In genomic region chr10:97479939-97480338, GRCh38 we compare ENCODE assay signal across 17 cellular contexts. TPM values are rescaled to one million over a fixed set of nuclear protein-coding genes. Genes with fewer than 3 reads are reported as not detected.
DNase-seq lines count a peak whose midpoint lies in the region; TF ChIP-seq lines count a peak whose summit lies in the region.
"Had no signal": no experiment of that assay in that cellular context is flagged by ENCODE, and none has a peak within 500 bp of the region (broad histone marks: within the 10 kb centered on the region; RNA-seq: fewer than 3 reads in every experiment).

No MANE protein-coding gene starts in this region.

- H3K9me3 ChIP-seq in mammary epithelial cell (replicated peaks; ENCODE audit: insufficient read depth, low read length) = no peaks in the 10 kb centered on the region
- no peaks in the 10 kb centered on the region for H3K9me3 ChIP-seq in breast epithelium
- H3K9me3 ChIP-seq: neutrophil, right atrium auricular region had no signal

- H4K20me1 ChIP-seq in mammary epithelial cell (ENCODE audit: insufficient read depth, low read length) = no peaks in the 10 kb centered on the region

- dilution Hi-C loops in mammary epithelial cell (cut with HindIII; ENCODE audit: low sequenced_read_pairs) = no loop called here

- H3K4me3 ChIP-seq in mammary epithelial cell (replicated peaks in 1 of 3; ENCODE audit: insufficient read depth in 1 of 3, low read depth in 2 of 3, low read length in 3 of 3) (no peak overlapping the region), breast epithelium (no peak overlapping the region)
- H3K4me3 ChIP-seq: right atrium auricular region had no signal

- TF ChIP-seq CTCF in mammary epithelial cell (conservative IDR thresholded peaks at IDR 0.05 in 1 of 2, IDR thresholded peaks at IDR 0.05 in 1 of 2; ENCODE audit: extremely low read depth in 1 of 2, insufficient read depth in 1 of 2, low read depth in 1 of 2, low read length in 2 of 2) (no peak), breast epithelium (IDR thresholded peaks at IDR 0.05) (no peak), type B pancreatic cell (conservative IDR thresholded peaks at IDR 0.05) (no peak)

- H3K4me1 ChIP-seq in mammary epithelial cell (ENCODE audit: insufficient read depth, low read length) (peaks cover 37% of the 10 kb centered on the region), breast epithelium (no peaks in the 10 kb centered on the region)

- no peaks in the 10 kb centered on the region for H3K27me3 Mint-ChIP-seq in type B pancreatic cell
- H3K27me3 Mint-ChIP-seq: stimulated activated naive CD8-positive, alpha-beta T cell treated with anti-CD3 and anti-CD28 coated beads, Interleukin-15, Interleukin-2, amounts not matched to agents 100 ng/mL and 50 ng/mL, for 24 hours had no signal

- intact Hi-C loops in mammary epithelial cell (cut with micrococcal nuclease) = no loop called here
- intact Hi-C loops in breast epithelium (cut with DNase I; ENCODE audit: low total_unique reads) = loop anchor here (10.0 kb wide), 1 partner anchor 1145 kb away; no protein-coding TSS in a partner anchor

- H3K27ac Mint-ChIP-seq in type B pancreatic cell = no peak overlapping the region
- H3K27ac Mint-ChIP-seq: stimulated activated naive CD8-positive, alpha-beta T cell treated with anti-CD3 and anti-CD28 coated beads, Interleukin-15, Interleukin-2, amounts not matched to agents 100 ng/mL and 50 ng/mL, for 24 hours had no signal

- no peaks in the 10 kb centered on the region for H3K9me3 Mint-ChIP-seq in type B pancreatic cell
- H3K9me3 Mint-ChIP-seq: stimulated activated naive CD8-positive, alpha-beta T cell treated with anti-CD3 and anti-CD28 coated beads, Interleukin-15, Interleukin-2, amounts not matched to agents 100 ng/mL and 50 ng/mL, for 24 hours had no signal

- H3K27ac ChIP-seq in mammary epithelial cell (ENCODE audit: insufficient read depth, low read depth, low read length) (no peak overlapping the region), breast epithelium (no peak overlapping the region)
- H3K27ac ChIP-seq: C4-2B, neutrophil, right atrium auricular region had no signal

- no TSS peak for BruUV-seq in mammary epithelial cell (replicated peaks; lab: Mats Ljungman, UMichigan)

- H3K9ac ChIP-seq in mammary epithelial cell (ENCODE audit: insufficient read depth, low read length) = no peak overlapping the region

- in situ Hi-C loops in mammary epithelial cell (cut with MboI; ENCODE audit: low sequenced_read_pairs in 2 of 2) (no loop called here), SK-MEL-5 (cut with HindIII; ENCODE audit: low pct_unique_long_range_greater_than_20kb, low sequenced_read_pairs) (no loop called here)

- DNase-seq in mammary epithelial cell = no peak
- DNase-seq in breast epithelium (ENCODE audit: low spot score in 2 of 2) = no peak
- peak; percentile 33 for DNase-seq in SK-MEL-5 (ENCODE audit: low read depth, low spot score)
- peak; percentile 97 for DNase-seq in iPS DF 4.7 (ENCODE audit: extremely low read depth, low spot score)
- DNase-seq in NCI-H2196 treated with DMSO at 0.1 percent for 48 hours (lab: John Stamatoyannopoulos, UW; ENCODE audit: unreplicated experiment) = no peak
- DNase-seq in NCI-H2107 (lab: John Stamatoyannopoulos, UW) = no peak
- no peak for DNase-seq in type B pancreatic cell (ENCODE audit: extremely low spot score, unreplicated experiment)
- DNase-seq in activated effector memory CD4-positive, alpha-beta T cell treated with Interleukin-2 at 50 U/mL for 16 hours = no peak
- DNase-seq: activated gamma-delta T cell; amygdala; GOT3; stimulated activated CD4-positive, alpha-beta T cell treated with anti-CD3 and anti-CD28 coated beads, Interleukin-15, amount 100 ng/mL, for 24 hours; T-helper 2 cell had no signal

- H2AFZ ChIP-seq in mammary epithelial cell (ENCODE audit: low read depth, low read length) = no peak overlapping the region

- H3K27me3 ChIP-seq in mammary epithelial cell (ENCODE audit: insufficient read depth, low read length) (no peaks in the 10 kb centered on the region), breast epithelium (no peaks in the 10 kb centered on the region)
- H3K27me3 ChIP-seq: neutrophil, right atrium auricular region had no signal

- H3K36me3 ChIP-seq in mammary epithelial cell (ENCODE audit: insufficient read depth, low read length) = peaks cover 22% of the 10 kb centered on the region
- peaks cover 5% of the 10 kb centered on the region for H3K36me3 ChIP-seq in breast epithelium

- peak overlapping the region; percentile 13 for H3K4me2 ChIP-seq in mammary epithelial cell (ENCODE audit: insufficient read depth, low read depth, low read length)

- peaks cover 30% of the 10 kb centered on the region for H3K36me3 Mint-ChIP-seq in type B pancreatic cell

- CTCF ChIA-PET in mammary epithelial cell (lab: Charles Lee; ENCODE audit: low non-redundant PET) = no interaction called here

- H3K4me1 Mint-ChIP-seq in type B pancreatic cell (ENCODE audit: unreplicated experiment) = no peaks in the 10 kb centered on the region

- 89% methylated on average over 8 of the region's 9 CpGs for WGBS in mammary epithelial cell (ENCODE audit: low coverage, missing lambda C conversion rate)

- peaks cover 73% of the 10 kb centered on the region for H3K79me2 ChIP-seq in mammary epithelial cell (ENCODE audit: insufficient read depth, low read length)

- H3K4me3 Mint-ChIP-seq in type B pancreatic cell = no peak overlapping the region
- H3K4me3 Mint-ChIP-seq: stimulated activated naive CD8-positive, alpha-beta T cell treated with anti-CD3 and anti-CD28 coated beads, Interleukin-15, Interleukin-2, amounts not matched to agents 100 ng/mL and 50 ng/mL, for 24 hours had no signal

- TF ChIP-seq POLR2A in breast epithelium (IDR thresholded peaks at IDR 0.05) = no peak

RNA-seq across cellular contexts. Expression of gene MMS19, which starts 18.3 kb away (rescaled TPM):
- total RNA-seq in mammary epithelial cell (10 to 100 TPM; 69.7 to 74.2 TPM), breast epithelium (100 to 1,000 TPM in 1 of 3 donors, 10 to 100 TPM in 2; 73.0 to 109 (median 78.7) TPM), type B pancreatic cell (ENCODE audit: low replicate concordance) (85.9 and 94.8 TPM in 2 replicates)
- 86.2 TPM for polyA plus RNA-seq in mammary epithelial cell
- 104 TPM for polyA minus RNA-seq in mammary epithelial cell
- 80.1 and 85.8 TPM in 2 replicates for total RNA-seq in SK-MEL-5 (2014; rRNA removed; shearing (Covaris generic))
- 72.5 and 90.1 TPM in 2 replicates for polyA plus RNA-seq in SK-MEL-5 (2015; cell fraction: cytosol; rRNA removed)
- polyA plus RNA-seq in SK-MEL-5 (2015; cell fraction: nucleus; rRNA removed) = 277 and 375 TPM in 2 replicates

RNA-seq across cellular contexts. Expression of gene UBTD1, which starts 18.8 kb away (rescaled TPM):
- total RNA-seq in mammary epithelial cell (10 to 100 TPM; 21.4 to 30.0 TPM), breast epithelium (10 to 100 TPM in 2 of 3 donors, 1 to 10 TPM in 1; 9.9 to 14.7 (median 12.4) TPM), type B pancreatic cell (ENCODE audit: low replicate concordance) (11.6 and 16.1 TPM in 2 replicates)
- 27.4 TPM for polyA plus RNA-seq in mammary epithelial cell
- polyA minus RNA-seq in mammary epithelial cell = 12.2 TPM
- total RNA-seq in SK-MEL-5 (2014; rRNA removed; shearing (Covaris generic)) = 12.7 and 13.8 TPM in 2 replicates
- 28.0 and 29.8 TPM in 2 replicates for polyA plus RNA-seq in SK-MEL-5 (2015; cell fraction: cytosol; rRNA removed)
- 4.1 and 4.5 TPM in 2 replicates for polyA plus RNA-seq in SK-MEL-5 (2015; cell fraction: nucleus; rRNA removed)

RNA-seq across cellular contexts. Expression of gene ZDHHC16, which starts 34.0 kb away (rescaled TPM):
- 10 to 100 TPM; 46.3 to 61.3 TPM for total RNA-seq in mammary epithelial cell
- 85.7 TPM for polyA plus RNA-seq in mammary epithelial cell
- 161 TPM for polyA minus RNA-seq in mammary epithelial cell
- total RNA-seq in breast epithelium = 10 to 100 TPM; 21.6 to 53.1 (median 44.6) TPM
- 40.6 and 42.1 TPM in 2 replicates for total RNA-seq in SK-MEL-5 (2014; rRNA removed; shearing (Covaris generic))
- polyA plus RNA-seq in SK-MEL-5 (2015; cell fraction: cytosol; rRNA removed) = 39.3 and 54.7 TPM in 2 replicates
- 60.3 and 63.3 TPM in 2 replicates for polyA plus RNA-seq in SK-MEL-5 (2015; cell fraction: nucleus; rRNA removed)
- 50.7 and 53.7 TPM in 2 replicates for total RNA-seq in type B pancreatic cell (ENCODE audit: low replicate concordance)

RNA-seq across cellular contexts. Expression of gene EXOSC1, which starts 34.1 kb away (rescaled TPM):
- total RNA-seq in mammary epithelial cell (10 to 100 TPM; 35.8 to 37.0 TPM), breast epithelium (10 to 100 TPM; 27.7 to 37.9 (median 36.7) TPM), type B pancreatic cell (ENCODE audit: low replicate concordance) (34.8 and 36.1 TPM in 2 replicates)
- polyA plus RNA-seq in mammary epithelial cell = 43.2 TPM
- polyA minus RNA-seq in mammary epithelial cell = 28.6 TPM
- total RNA-seq in SK-MEL-5 (2014; rRNA removed; shearing (Covaris generic)) = 41.4 and 41.5 TPM in 2 replicates
- 26.1 and 39.3 TPM in 2 replicates for polyA plus RNA-seq in SK-MEL-5 (2015; cell fraction: cytosol; rRNA removed)
- 10.7 and 32.0 TPM in 2 replicates for polyA plus RNA-seq in SK-MEL-5 (2015; cell fraction: nucleus; rRNA removed)

RNA-seq across cellular contexts. Expression of gene PGAM1, which starts 53.9 kb away (rescaled TPM):
- total RNA-seq in mammary epithelial cell (100 to 1,000 TPM; 380 to 517 TPM), breast epithelium (100 to 1,000 TPM; 162 to 182 (median 171) TPM), type B pancreatic cell (ENCODE audit: low replicate concordance) (200 and 207 TPM in 2 replicates)
- 977 TPM for polyA plus RNA-seq in mammary epithelial cell
- polyA minus RNA-seq in mammary epithelial cell = 666 TPM
- total RNA-seq in SK-MEL-5 (2014; rRNA removed; shearing (Covaris generic)) = 524 and 572 TPM in 2 replicates
- 329 and 385 TPM in 2 replicates for polyA plus RNA-seq in SK-MEL-5 (2015; cell fraction: cytosol; rRNA removed)
- 45.3 and 57.5 TPM in 2 replicates for polyA plus RNA-seq in SK-MEL-5 (2015; cell fraction: nucleus; rRNA removed)

Comparison
In these comparisons a context has a peak if more than half of its experiments do, and no peak if none do; other contexts are left out.
1. DNase-seq: peak in SK-MEL-5 (single experiment) and iPS DF 4.7 (single experiment); none in mammary epithelial cell (single experiment), breast epithelium (0 of 2), NCI-H2196 treated with DMSO at 0.1 percent for 48 hours (single experiment), NCI-H2107 (single experiment), type B pancreatic cell (single experiment) and activated effector memory CD4-positive, alpha-beta T cell treated with Interleukin-2 at 50 U/mL for 16 hours (single experiment).